ENCODE assay signal across 1 cellular context in the genomic region with DNA sequence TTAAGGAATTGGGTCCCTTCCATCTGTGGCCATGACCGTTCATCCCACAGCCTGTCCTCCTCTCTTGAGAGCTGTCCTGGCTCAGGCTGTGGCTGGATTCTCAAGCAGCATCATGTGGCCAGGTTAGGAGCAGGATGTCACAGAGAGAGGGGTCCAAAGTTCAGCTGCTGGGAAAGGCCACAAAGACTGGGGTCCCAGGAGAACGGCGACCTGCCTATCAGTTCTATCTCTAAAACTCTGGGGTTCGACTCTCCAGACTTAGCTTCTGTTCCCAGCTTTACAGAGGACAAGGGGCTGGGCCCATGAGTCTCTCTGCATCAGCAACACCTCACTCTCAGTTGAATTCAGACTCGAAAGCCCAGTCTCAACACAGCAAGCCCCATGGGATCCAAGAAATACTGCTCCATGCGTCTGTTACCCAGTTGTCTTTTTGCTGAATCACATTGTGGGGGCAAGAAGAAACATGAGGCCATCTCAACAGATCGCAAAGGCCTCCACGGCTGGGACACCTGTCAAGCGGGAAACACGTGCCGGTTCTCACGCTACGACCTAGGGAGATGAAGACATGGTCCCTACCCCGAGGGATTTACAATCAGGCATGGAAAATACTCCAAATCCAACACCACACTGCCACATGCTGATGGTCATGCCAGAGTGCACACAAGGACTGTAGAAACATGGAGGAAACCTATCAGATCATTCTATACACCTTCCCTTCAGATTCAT.
A peak's percentile ranks its signal among the peaks of the same experiment; 100 is the strongest.
TF ChIP-seq lines count a peak whose summit lies in the region.

No MANE protein-coding gene starts in this region.

TF ChIP-seq in K562, 482 proteins besides CTCF, POLR2A, EP300 and RAD21 (continued from another document and continues in another):
- TF ChIP-seq, protein P1, sequence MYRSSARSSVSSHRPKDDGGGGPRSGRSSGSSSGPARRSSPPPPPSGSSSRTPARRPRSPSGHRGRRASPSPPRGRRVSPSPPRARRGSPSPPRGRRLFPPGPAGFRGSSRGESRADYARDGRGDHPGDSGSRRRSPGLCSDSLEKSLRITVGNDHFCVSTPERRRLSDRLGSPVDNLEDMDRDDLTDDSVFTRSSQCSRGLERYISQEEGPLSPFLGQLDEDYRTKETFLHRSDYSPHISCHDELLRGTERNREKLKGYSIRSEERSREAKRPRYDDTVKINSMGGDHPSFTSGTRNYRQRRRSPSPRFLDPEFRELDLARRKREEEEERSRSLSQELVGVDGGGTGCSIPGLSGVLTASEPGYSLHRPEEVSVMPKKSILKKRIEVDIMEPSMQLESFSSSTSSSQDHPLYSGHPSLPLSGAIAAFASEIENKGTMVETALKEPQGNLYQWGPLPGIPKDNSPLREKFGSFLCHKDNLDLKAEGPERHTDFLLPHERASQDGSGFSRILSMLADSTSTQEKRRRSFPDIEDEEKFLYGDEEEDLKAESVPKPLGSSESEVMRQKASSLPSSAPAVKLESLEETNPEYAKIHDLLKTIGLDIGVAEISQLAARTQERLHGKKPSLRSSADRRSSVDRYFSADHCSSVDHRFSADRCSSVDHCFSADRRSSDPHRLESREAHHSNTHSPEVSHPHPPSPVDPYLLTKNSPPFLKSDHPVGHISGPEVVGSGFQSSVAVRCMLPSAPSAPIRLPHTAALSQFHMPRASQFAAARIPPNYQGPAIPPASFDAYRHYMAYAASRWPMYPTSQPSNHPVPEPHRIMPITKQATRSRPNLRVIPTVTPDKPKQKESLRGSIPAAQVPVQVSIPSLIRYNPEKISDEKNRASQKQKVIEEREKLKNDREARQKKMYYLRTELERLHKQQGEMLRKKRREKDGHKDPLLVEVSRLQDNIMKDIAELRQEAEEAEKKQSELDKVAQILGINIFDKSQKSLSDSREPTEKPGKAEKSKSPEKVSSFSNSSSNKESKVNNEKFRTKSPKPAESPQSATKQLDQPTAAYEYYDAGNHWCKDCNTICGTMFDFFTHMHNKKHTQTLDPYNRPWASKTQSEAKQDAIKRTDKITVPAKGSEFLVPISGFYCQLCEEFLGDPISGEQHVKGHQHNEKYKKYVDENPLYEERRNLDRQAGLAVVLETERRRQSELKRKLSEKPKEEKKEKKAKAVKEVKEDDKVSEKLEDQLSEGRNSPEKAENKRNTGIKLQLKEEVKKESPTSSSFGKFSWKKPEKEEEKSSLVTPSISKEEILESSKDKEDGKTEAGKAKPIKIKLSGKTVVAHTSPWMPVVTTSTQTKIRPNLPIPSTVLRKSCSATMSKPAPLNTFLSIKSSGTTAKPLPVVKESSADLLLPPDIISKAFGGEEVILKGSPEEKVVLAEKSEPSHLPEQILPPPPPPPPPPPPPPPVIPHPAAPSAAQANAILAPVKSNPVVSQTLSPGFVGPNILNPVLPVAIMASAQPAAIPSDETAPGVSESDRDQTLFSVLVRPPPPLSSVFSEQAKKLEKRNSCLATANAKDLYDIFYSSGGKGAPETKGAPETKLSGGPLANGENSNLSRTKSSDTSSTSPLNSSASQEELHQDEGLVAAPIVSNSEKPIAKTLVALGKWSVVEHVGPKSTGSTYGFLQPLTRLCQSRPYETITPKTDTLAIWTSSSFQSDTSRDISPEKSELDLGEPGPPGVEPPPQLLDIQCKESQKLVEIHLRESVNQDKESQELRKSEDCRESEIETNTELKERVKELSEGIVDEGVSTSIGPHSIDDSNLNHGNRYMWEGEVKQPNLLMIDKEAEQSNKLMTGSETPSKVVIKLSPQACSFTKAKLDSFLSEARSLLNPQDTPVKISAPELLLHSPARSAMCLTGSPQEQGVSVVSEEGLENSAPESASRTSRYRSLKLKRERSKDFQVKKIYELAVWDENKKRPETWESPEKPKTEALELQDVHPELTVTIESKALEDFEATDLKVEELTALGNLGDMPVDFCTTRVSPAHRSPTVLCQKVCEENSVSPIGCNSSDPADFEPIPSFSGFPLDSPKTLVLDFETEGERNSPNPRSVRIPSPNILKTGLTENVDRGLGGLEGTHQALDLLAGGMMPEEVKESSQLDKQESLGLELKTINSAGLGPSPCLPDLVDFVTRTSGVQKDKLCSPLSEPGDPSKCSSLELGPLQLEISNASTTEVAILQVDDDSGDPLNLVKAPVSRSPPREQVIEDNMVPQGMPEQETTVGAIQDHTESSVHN (IDR thresholded peaks at IDR 0.05; ENCODE audit: borderline replicate concordance in 1 of 2, low read depth in 1 of 2), result no peak
- TF ChIP-seq ZHX1 (conservative IDR thresholded peaks at IDR 0.05; ENCODE audit: low read length) (no peak), ZSCAN29 (IDR thresholded peaks at IDR 0.05) (no peak), ZNF512 (tag; IDR thresholded peaks at IDR 0.05) (no peak), NFE2 (IDR thresholded peaks at IDR 0.05; ENCODE audit: low read depth) (peak; percentile 87), SAFB2 (IDR thresholded peaks at IDR 0.05; ENCODE audit: borderline replicate concordance, low read depth, low read length, severe bottlenecking) (no peak), MCM2 (IDR thresholded peaks at IDR 0.05; ENCODE audit: low read depth) (no peak), RAD51 (IDR thresholded peaks at IDR 0.05; ENCODE audit: borderline replicate concordance, low read depth) (no peak), PRPF4 (IDR thresholded peaks at IDR 0.05; ENCODE audit: insufficient read depth, low read depth, low read length, poor library complexity, severe bottlenecking) (no peak), C11orf30 (IDR thresholded peaks at IDR 0.05; ENCODE audit: low read depth) (peak; percentile 75), CTBP1 (IDR thresholded peaks at IDR 0.05; ENCODE audit: borderline replicate concordance) (no peak), MAFF (IDR thresholded peaks at IDR 0.05; ENCODE audit: low read length) (peak; percentile 37; the same call in 1 of the 2 replicates), PHF21A (IDR thresholded peaks at IDR 0.05; ENCODE audit: borderline replicate concordance, low read depth) (no peak), CBX3 (IDR thresholded peaks at IDR 0.05; ENCODE audit: borderline replicate concordance in 1 of 2, low read length in 2 of 2) (0 out of 3 replicates have a peak, but pooled peaks of 1 of the 2 experiments have one; percentile 21), MAFK (IDR thresholded peaks at IDR 0.05; ENCODE audit: low read length) (0 out of 2 replicates have a peak, but pooled peaks have one; percentile 22), CCNT2 (IDR thresholded peaks at IDR 0.05; ENCODE audit: borderline replicate concordance, extremely low read depth, insufficient read length, low read depth, low read length) (no peak), NCOA2 (IDR thresholded peaks at IDR 0.05; ENCODE audit: partially characterized antibody in 2 of 2) (no peak), EHMT2 (IDR thresholded peaks at IDR 0.05) (no peak), CCAR2 (IDR thresholded peaks at IDR 0.05; ENCODE audit: low read depth, low read length) (no peak), STAG1 (CRISPR knock-in tag; IDR thresholded peaks at IDR 0.05; ENCODE audit: borderline replicate concordance) (no peak), AFF4 (CRISPR knock-in tag; IDR thresholded peaks at IDR 0.05) (no peak)
- TF ChIP-seq, protein P2, sequence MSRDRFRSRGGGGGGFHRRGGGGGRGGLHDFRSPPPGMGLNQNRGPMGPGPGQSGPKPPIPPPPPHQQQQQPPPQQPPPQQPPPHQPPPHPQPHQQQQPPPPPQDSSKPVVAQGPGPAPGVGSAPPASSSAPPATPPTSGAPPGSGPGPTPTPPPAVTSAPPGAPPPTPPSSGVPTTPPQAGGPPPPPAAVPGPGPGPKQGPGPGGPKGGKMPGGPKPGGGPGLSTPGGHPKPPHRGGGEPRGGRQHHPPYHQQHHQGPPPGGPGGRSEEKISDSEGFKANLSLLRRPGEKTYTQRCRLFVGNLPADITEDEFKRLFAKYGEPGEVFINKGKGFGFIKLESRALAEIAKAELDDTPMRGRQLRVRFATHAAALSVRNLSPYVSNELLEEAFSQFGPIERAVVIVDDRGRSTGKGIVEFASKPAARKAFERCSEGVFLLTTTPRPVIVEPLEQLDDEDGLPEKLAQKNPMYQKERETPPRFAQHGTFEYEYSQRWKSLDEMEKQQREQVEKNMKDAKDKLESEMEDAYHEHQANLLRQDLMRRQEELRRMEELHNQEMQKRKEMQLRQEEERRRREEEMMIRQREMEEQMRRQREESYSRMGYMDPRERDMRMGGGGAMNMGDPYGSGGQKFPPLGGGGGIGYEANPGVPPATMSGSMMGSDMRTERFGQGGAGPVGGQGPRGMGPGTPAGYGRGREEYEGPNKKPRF (IDR thresholded peaks at IDR 0.05; ENCODE audit: low read depth, low read length), result no peak
- TF ChIP-seq, protein P3, sequence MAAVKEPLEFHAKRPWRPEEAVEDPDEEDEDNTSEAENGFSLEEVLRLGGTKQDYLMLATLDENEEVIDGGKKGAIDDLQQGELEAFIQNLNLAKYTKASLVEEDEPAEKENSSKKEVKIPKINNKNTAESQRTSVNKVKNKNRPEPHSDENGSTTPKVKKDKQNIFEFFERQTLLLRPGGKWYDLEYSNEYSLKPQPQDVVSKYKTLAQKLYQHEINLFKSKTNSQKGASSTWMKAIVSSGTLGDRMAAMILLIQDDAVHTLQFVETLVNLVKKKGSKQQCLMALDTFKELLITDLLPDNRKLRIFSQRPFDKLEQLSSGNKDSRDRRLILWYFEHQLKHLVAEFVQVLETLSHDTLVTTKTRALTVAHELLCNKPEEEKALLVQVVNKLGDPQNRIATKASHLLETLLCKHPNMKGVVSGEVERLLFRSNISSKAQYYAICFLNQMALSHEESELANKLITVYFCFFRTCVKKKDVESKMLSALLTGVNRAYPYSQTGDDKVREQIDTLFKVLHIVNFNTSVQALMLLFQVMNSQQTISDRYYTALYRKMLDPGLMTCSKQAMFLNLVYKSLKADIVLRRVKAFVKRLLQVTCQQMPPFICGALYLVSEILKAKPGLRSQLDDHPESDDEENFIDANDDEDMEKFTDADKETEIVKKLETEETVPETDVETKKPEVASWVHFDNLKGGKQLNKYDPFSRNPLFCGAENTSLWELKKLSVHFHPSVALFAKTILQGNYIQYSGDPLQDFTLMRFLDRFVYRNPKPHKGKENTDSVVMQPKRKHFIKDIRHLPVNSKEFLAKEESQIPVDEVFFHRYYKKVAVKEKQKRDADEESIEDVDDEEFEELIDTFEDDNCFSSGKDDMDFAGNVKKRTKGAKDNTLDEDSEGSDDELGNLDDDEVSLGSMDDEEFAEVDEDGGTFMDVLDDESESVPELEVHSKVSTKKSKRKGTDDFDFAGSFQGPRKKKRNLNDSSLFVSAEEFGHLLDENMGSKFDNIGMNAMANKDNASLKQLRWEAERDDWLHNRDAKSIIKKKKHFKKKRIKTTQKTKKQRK (IDR thresholded peaks at IDR 0.05; ENCODE audit: borderline replicate concordance, low read depth, low read length), result no peak
- TF ChIP-seq, protein P4, sequence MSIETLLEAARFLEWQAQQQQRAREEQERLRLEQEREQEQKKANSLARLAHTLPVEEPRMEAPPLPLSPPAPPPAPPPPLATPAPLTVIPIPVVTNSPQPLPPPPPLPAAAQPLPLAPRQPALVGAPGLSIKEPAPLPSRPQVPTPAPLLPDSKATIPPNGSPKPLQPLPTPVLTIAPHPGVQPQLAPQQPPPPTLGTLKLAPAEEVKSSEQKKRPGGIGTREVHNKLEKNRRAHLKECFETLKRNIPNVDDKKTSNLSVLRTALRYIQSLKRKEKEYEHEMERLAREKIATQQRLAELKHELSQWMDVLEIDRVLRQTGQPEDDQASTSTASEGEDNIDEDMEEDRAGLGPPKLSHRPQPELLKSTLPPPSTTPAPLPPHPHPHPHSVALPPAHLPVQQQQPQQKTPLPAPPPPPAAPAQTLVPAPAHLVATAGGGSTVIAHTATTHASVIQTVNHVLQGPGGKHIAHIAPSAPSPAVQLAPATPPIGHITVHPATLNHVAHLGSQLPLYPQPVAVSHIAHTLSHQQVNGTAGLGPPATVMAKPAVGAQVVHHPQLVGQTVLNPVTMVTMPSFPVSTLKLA (conservative IDR thresholded peaks at IDR 0.05), result 0 out of 4 replicates have a peak, but pooled peaks of 1 of the 2 experiments have one; percentile 39
